Comparison of ENCODE assay signal across 8 cellular contexts in the genomic region with DNA sequence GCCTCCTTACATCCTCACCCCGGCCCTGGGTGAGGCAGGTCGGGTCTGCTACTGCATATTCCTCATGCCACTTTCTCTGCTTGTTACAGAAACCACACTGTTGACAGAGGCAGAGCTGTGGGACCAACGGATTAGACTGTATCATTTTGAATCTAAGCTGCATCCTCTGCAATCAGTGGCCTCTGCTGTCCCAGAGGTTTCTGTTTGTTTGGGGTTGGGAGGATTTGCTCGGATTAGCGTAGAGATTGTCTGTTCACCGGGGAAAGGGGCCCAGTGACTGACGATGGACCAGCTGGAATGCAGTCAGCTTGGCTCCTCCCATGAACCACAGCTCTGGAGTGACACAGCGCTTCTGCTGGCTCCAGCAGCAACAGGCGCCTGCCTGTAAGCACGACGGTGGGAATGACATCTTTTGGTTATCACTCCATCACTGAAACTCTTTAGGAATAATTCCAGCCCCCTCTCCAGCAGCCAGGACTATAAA. TPM values are rescaled to one million over a fixed set of nuclear protein-coding genes. Genes with fewer than 3 reads are reported as not detected.
DNase-seq lines count a peak whose midpoint lies in the region; ATAC-seq and TF ChIP-seq lines count a peak whose summit lies in the region.

No MANE protein-coding gene starts in this region.

- ATAC-seq in GM19397 (IDR thresholded peaks at IDR 0.05; ENCODE audit: unreplicated experiment): no peak
- ATAC-seq in GM18519 (IDR thresholded peaks at IDR 0.05; ENCODE audit: low FRiP score, unreplicated experiment): no peak

- no peak for TF ChIP-seq EP300 in neural cell (conservative IDR thresholded peaks at IDR 0.05; ENCODE audit: poor library complexity, severe bottlenecking)

- TF ChIP-seq CTCF in neural cell (IDR thresholded peaks at IDR 0.05; ENCODE audit: poor library complexity, severe bottlenecking): peak; percentile 25

- H3K36me3 ChIP-seq in neural cell (ENCODE audit: insufficient read depth, low read length): no peaks in the 10 kb centered on the region

- peak overlapping the region; percentile 31 for H3K4me3 ChIP-seq in neural cell (ENCODE audit: low read length)

- H4K20me1 ChIP-seq in neural cell (ENCODE audit: insufficient read depth): no peaks in the 10 kb centered on the region

- no peak overlapping the region for H3K4me2 ChIP-seq in neural cell (ENCODE audit: low read length)

- peak overlapping the region; percentile 15 for H3K9ac ChIP-seq in neural cell (ENCODE audit: low read length)

- H3K79me2 ChIP-seq in neural cell (replicated peaks; ENCODE audit: insufficient read depth, low read length): no peaks in the 10 kb centered on the region

- no peak overlapping the region for H3K27ac ChIP-seq in neural cell (ENCODE audit: low read length)

- DNase-seq in Caki2 (ENCODE audit: low read depth) (peak; percentile 91), NCI-H82 treated with DMSO at 0.1 percent for 48 hours (lab: John Stamatoyannopoulos, UW; ENCODE audit: unreplicated experiment) (peak; percentile 86), fibroblast of peridontal ligament (ENCODE audit: extremely low read depth) (peak; percentile 78), SIG-M5 (lab: John Stamatoyannopoulos, UW) (no peak)
- DNase-seq in activated CD4-positive, alpha-beta T cell treated with anti-CD3 and anti-CD28 coated beads, Interleukin-2, amount 50 U/mL, for 48 hours: no peak

- no peaks in the 10 kb centered on the region for H3F3A ChIP-seq in neural cell (ENCODE audit: insufficient read depth, low read length, poor library complexity, severe bottlenecking)

- H2AFZ ChIP-seq in neural cell (ENCODE audit: low read depth, low read length): no peak overlapping the region

- H3K9me2 ChIP-seq in neural cell (ENCODE audit: insufficient read depth, low read length): no peaks in the 10 kb centered on the region

- peak; percentile 18 for TF ChIP-seq RAD21 in neural cell (conservative IDR thresholded peaks at IDR 0.05)

- no peaks in the 10 kb centered on the region for H3K27me3 ChIP-seq in neural cell (ENCODE audit: insufficient read depth, low read depth, low read length)

- in situ Hi-C loops in Caki2 (cut with HindIII; ENCODE audit: low pct_unique_long_range_greater_than_20kb, low sequenced_read_pairs): no loop called here

- H3K9me3 ChIP-seq in neural cell (ENCODE audit: low read length): no peaks in the 10 kb centered on the region

TF ChIP-seq in neural cell, 6 proteins besides CTCF, POLR2A, EP300 and RAD21:
- TF ChIP-seq MXI1 (conservative IDR thresholded peaks at IDR 0.05; ENCODE audit: poor library complexity, severe bottlenecking): no peak

RNA-seq across cellular contexts. Expression of gene ADRA1B, which starts 37.3 kb away (rescaled TPM):
- total RNA-seq in Caki2 (2014; rRNA removed; shearing (Covaris generic); ENCODE audit: low replicate concordance): 25.0 and 28.4 TPM in 2 replicates
- polyA plus RNA-seq in neural cell: 1.1 and 1.4 TPM in 2 replicates
- 1.5 and 2.1 TPM in 2 replicates for polyA minus RNA-seq in neural cell

Comparison
In these comparisons a context has a peak if more than half of its experiments do, and no peak if none do; other contexts are left out.
1. DNase-seq: peak in Caki2 (single experiment), NCI-H82 treated with DMSO at 0.1 percent for 48 hours (single experiment) and fibroblast of peridontal ligament (single experiment); none in activated CD4-positive, alpha-beta T cell treated with anti-CD3 and anti-CD28 coated beads, Interleukin-2, amount 50 U/mL, for 48 hours (0 of 2) and SIG-M5 (single experiment).